21 cellular contexts compared by ENCODE assay signal in genomic region chr20:25085756-25086495, GRCh38. TPM values are rescaled to one million over a fixed set of nuclear protein-coding genes. Genes with fewer than 3 reads are reported as not detected.
A peak's percentile ranks its signal among the peaks of the same experiment; 100 is the strongest.
DNase-seq lines count a peak whose midpoint lies in the region; ATAC-seq and TF ChIP-seq lines count a peak whose summit lies in the region.
"Had no signal": no experiment of that assay in that cellular context is flagged by ENCODE, and none has a peak within 500 bp of the region (broad histone marks: within the 10 kb centered on the region; RNA-seq: fewer than 3 reads in every experiment).

No MANE protein-coding gene starts in this region.

- no peak overlapping the region for H3K4me3 Mint-ChIP-seq in IgD-negative memory B cell
- H3K4me3 Mint-ChIP-seq in effector memory CD8-positive, alpha-beta T cell: peak overlapping the region; percentile 17 to 21

- H3K4me1 Mint-ChIP-seq in IgD-negative memory B cell: peaks cover 0 to 5% (median 2%) of the 10 kb centered on the region in 3 donors
- H3K4me1 Mint-ChIP-seq in effector memory CD8-positive, alpha-beta T cell (ENCODE audit: low read depth in 2 of 2): peaks cover 25 to 26% of the 10 kb centered on the region in 2 donors

- H3K36me3 Mint-ChIP-seq in IgD-negative memory B cell: no peaks in the 10 kb centered on the region
- peaks cover 3% of the 10 kb centered on the region for H3K36me3 Mint-ChIP-seq in effector memory CD8-positive, alpha-beta T cell (ENCODE audit: insufficient read depth)
- H3K36me3 Mint-ChIP-seq: CD4-positive, CD25-positive, alpha-beta regulatory T cell had no signal

- peaks cover 0 to under 1% (median 0%) of the 10 kb centered on the region in 3 donors for H3K9me3 Mint-ChIP-seq in IgD-negative memory B cell
- no peaks in the 10 kb centered on the region for H3K9me3 Mint-ChIP-seq in effector memory CD8-positive, alpha-beta T cell

- peak; percentile 12 for DNase-seq in GM10266 (ENCODE audit: extremely low spot score)
- no peak for DNase-seq in effector memory CD8-positive, alpha-beta T cell
- peak; percentile 34 for DNase-seq in posterior vena cava (ENCODE audit: low spot score)
- DNase-seq in central memory CD4-positive, alpha-beta T cell: no peak
- DNase-seq in Right ventricle myocardium inferior (ENCODE audit: missing footprints): no peak
- DNase-seq: CD4-positive, CD25-positive, alpha-beta regulatory T cell; DMS79 treated with DMSO at 0.1 percent for 48 hours; KG1; NCI-H1105 treated with DMSO at 0.1 percent for 48 hours; NCI-H1694; NCI-H2081; NCI-H2171 treated with DMSO at 0.1 percent for 48 hours; NCI-H524 treated with DMSO at 0.1 percent for 48 hours; NCI-H82 had no signal

- H3K27ac Mint-ChIP-seq in IgD-negative memory B cell: peak overlapping the region in 2 of 3 donors; percentile 47 to 62
- peak overlapping the region in 1 of 2 donors; percentile 46 for H3K27ac Mint-ChIP-seq in effector memory CD8-positive, alpha-beta T cell
- H3K27ac Mint-ChIP-seq: CD4-positive, CD25-positive, alpha-beta regulatory T cell had no signal

- ATAC-seq in effector memory CD8-positive, alpha-beta T cell (replicated peaks): no peak
- ATAC-seq in Right ventricle myocardium inferior (no peak), GM19455 (IDR thresholded peaks at IDR 0.05; ENCODE audit: unreplicated experiment) (no peak)

- intact Hi-C loops in posterior vena cava (cut with DNase I): loop anchor here in 1 of 2 donors (10.0 kb wide), 1 partner anchor 329 kb away; no protein-coding TSS in a partner anchor
- intact Hi-C loops in Right ventricle myocardium inferior (cut with DNase I): no loop called here

- no peak for TF ChIP-seq CTCF in GM10266 (IDR thresholded peaks at IDR 0.05; ENCODE audit: control insufficient read depth, insufficient read depth, low read depth, missing control alignments)

- H3K27me3 Mint-ChIP-seq in IgD-negative memory B cell: peaks cover 56% of the 10 kb centered on the region
- peaks cover 40 to 54% of the 10 kb centered on the region in 2 donors for H3K27me3 Mint-ChIP-seq in effector memory CD8-positive, alpha-beta T cell

RNA-seq across cellular contexts. Expression of gene VSX1, which starts 4.0 kb away (rescaled TPM):
- not detected for polyA plus RNA-seq in IgD-negative memory B cell
- total RNA-seq in posterior vena cava (not detected), Right ventricle myocardium inferior (0.14 TPM)
- total RNA-seq: A673; CD4-positive, CD25-positive, alpha-beta regulatory T cell; OCI-LY7; Peyer's patch; SJSA1 had no signal
- polyA plus RNA-seq: BJ; CD4-positive, CD25-positive, alpha-beta regulatory T cell had no signal

RNA-seq across cellular contexts. Expression of gene ACSS1, which starts 28.0 kb away (rescaled TPM):
- polyA plus RNA-seq in IgD-negative memory B cell: 59.8 TPM
- total RNA-seq in posterior vena cava (10 to 100 TPM; 11.6 to 12.2 TPM), Right ventricle myocardium inferior (135 TPM)

Comparison
In these comparisons a context has a peak if more than half of its experiments do, and no peak if none do; other contexts are left out.
1. DNase-seq: peak in GM10266 (single experiment) and posterior vena cava (single experiment); none in effector memory CD8-positive, alpha-beta T cell (0 of 3), central memory CD4-positive, alpha-beta T cell (single experiment) and Right ventricle myocardium inferior (single experiment).
2. H3K4me3 Mint-ChIP-seq: peak in effector memory CD8-positive, alpha-beta T cell (2 of 2); none in IgD-negative memory B cell (0 of 4).
3. RNA of gene ACSS1, which starts 28.0 kb away (total RNA-seq): 135 TPM in Right ventricle myocardium inferior (single experiment); 11.6 to 12.2 TPM in posterior vena cava; every median in the first group is over 10 times any median in the second.